14 cellular contexts compared by ENCODE assay signal in genomic region chr1:77430966-77431735, GRCh38.
DNase-seq lines count a peak whose midpoint lies in the region; ATAC-seq and TF ChIP-seq lines count a peak whose summit lies in the region.
"Had no signal": no experiment of that assay in that cellular context is flagged by ENCODE, and none has a peak within 500 bp of the region (broad histone marks: within the 10 kb centered on the region; RNA-seq: fewer than 3 reads in every experiment).

No MANE protein-coding gene starts in this region.

- H3K36me3 ChIP-seq in mucosa of descending colon (ENCODE audit: low read depth): no peaks in the 10 kb centered on the region
- no peaks in the 10 kb centered on the region for H3K36me3 ChIP-seq in right lobe of liver
- H3K36me3 ChIP-seq in osteoblast (ENCODE audit: insufficient read depth, low read length): no peaks in the 10 kb centered on the region

- peaks cover 3% of the 10 kb centered on the region for H3K9me3 ChIP-seq in mucosa of descending colon
- H3K9me3 ChIP-seq in right lobe of liver: no peaks in the 10 kb centered on the region
- peaks cover 4% of the 10 kb centered on the region for H3K9me3 ChIP-seq in osteoblast (ENCODE audit: low read depth, low read length)

- no peak overlapping the region for H3K4me2 ChIP-seq in osteoblast (ENCODE audit: insufficient read depth, low read length)

- H3K27ac Mint-ChIP-seq in activated CD8-positive, alpha-beta T cell treated with anti-CD3 and anti-CD28 coated beads for 36 hours: no peak overlapping the region
- H3K27ac Mint-ChIP-seq in stimulated activated memory B cell treated with anti-CD40 and anti-IgM and Interleukin-4, amounts not matched to agents 10 μg/mL and 1 μg/mL and 100 μg/mL, for 72 hours: no peak overlapping the region
- no peak overlapping the region for H3K27ac Mint-ChIP-seq in WTC11

- no peak overlapping the region for H3K4me3 Mint-ChIP-seq in activated CD8-positive, alpha-beta T cell treated with anti-CD3 and anti-CD28 coated beads for 36 hours
- no peak overlapping the region for H3K4me3 Mint-ChIP-seq in stimulated activated memory B cell treated with anti-CD40 and anti-IgM and Interleukin-4, amounts not matched to agents 10 μg/mL and 1 μg/mL and 100 μg/mL, for 72 hours
- no peak overlapping the region for H3K4me3 Mint-ChIP-seq in WTC11
- H3K4me3 Mint-ChIP-seq: neural crest cell had no signal

- peak; percentile 46 for ATAC-seq in activated CD8-positive, alpha-beta T cell treated with anti-CD3 and anti-CD28 coated beads for 36 hours
- peak; percentile 51 for ATAC-seq in mucosa of descending colon
- no peak for ATAC-seq in stimulated activated memory B cell treated with anti-CD40 and anti-IgM and Interleukin-4, amounts not matched to agents 10 μg/mL and 1 μg/mL and 100 μg/mL, for 72 hours
- ATAC-seq in right lobe of liver: no peak
- no peak for ATAC-seq in WTC11

- no peaks in the 10 kb centered on the region for H4K20me1 ChIP-seq in osteoblast (ENCODE audit: insufficient read depth, low read length)

- no peaks in the 10 kb centered on the region for H3K4me1 ChIP-seq in mucosa of descending colon (ENCODE audit: low read depth)
- no peaks in the 10 kb centered on the region for H3K4me1 ChIP-seq in right lobe of liver
- H3K4me1 ChIP-seq in osteoblast (ENCODE audit: insufficient read depth, low read length): no peaks in the 10 kb centered on the region

- peak; percentile 30 for DNase-seq in CD1c-positive myeloid dendritic cell (ENCODE audit: extremely low spot score)
- DNase-seq in Kasumi-1 (lab: John Stamatoyannopoulos, UW): peak; percentile 11 to 26
- DNase-seq in activated CD8-positive, alpha-beta T cell treated with anti-CD3 and anti-CD28 coated beads for 36 hours: no peak
- no peak for DNase-seq in mucosa of descending colon
- no peak for DNase-seq in right lobe of liver
- no peak for DNase-seq in WTC11 (ENCODE audit: low spot score)
- DNase-seq in osteoblast (ENCODE audit: insufficient read length, low spot score, missing footprints): no peak
- DNase-seq: activated CD8-positive, alpha-beta memory T cell treated with anti-CD3 and anti-CD28 coated beads, Interleukin-2, amount 50 U/mL, for 48 hours; NCI-H1092 treated with DMSO at 0.1 percent for 48 hours; NCI-H510A had no signal

- H3K4me3 ChIP-seq in mucosa of descending colon: no peak overlapping the region
- no peak overlapping the region for H3K4me3 ChIP-seq in right lobe of liver
- H3K4me3 ChIP-seq in osteoblast (ENCODE audit: insufficient read depth, low read length): no peak overlapping the region
- H3K4me3 ChIP-seq: skin epidermis had no signal

- intact Hi-C loops in activated CD8-positive, alpha-beta T cell treated with anti-CD3 and anti-CD28 coated beads for 36 hours (cut with micrococcal nuclease): no loop called here
- intact Hi-C loops in mucosa of descending colon (cut with DNase I, micrococcal nuclease) (no loop called here), right lobe of liver (cut with DNase I) (no loop called here)

- peaks cover 0 to 3% of the 10 kb centered on the region in 2 donors for H3K27me3 ChIP-seq in right lobe of liver
- H3K27me3 ChIP-seq in osteoblast (ENCODE audit: insufficient read depth, low read length): no peaks in the 10 kb centered on the region

- no peak overlapping the region for H2AFZ ChIP-seq in osteoblast (ENCODE audit: low read length)

- H3K27ac ChIP-seq in right lobe of liver (no peak overlapping the region), osteoblast (ENCODE audit: low read depth, low read length) (no peak overlapping the region)
- H3K27ac ChIP-seq: RWPE1 had no signal

- POLR2A ChIA-PET in activated CD8-positive, alpha-beta T cell treated with anti-CD3 and anti-CD28 coated beads for 36 hours (lab: Charles Lee): no interaction called here
- POLR2A ChIA-PET in WTC11 (lab: Charles Lee): no interaction called here

- H3K36me3 Mint-ChIP-seq in activated CD8-positive, alpha-beta T cell treated with anti-CD3 and anti-CD28 coated beads for 36 hours (ENCODE audit: low read depth): peaks cover 11% of the 10 kb centered on the region
- no peaks in the 10 kb centered on the region for H3K36me3 Mint-ChIP-seq in stimulated activated memory B cell treated with anti-CD40 and anti-IgM and Interleukin-4, amounts not matched to agents 10 μg/mL and 1 μg/mL and 100 μg/mL, for 72 hours
- H3K36me3 Mint-ChIP-seq in WTC11: no peaks in the 10 kb centered on the region

- WGBS in right lobe of liver (ENCODE audit: insufficient coverage, low coverage, low lambda C conversion rate, missing lambda C conversion rate): 42% methylated on average over 4 of the region's 4 CpGs

- TF ChIP-seq CTCF in activated CD8-positive, alpha-beta T cell treated with anti-CD3 and anti-CD28 coated beads for 36 hours (IDR thresholded peaks at IDR 0.05): no peak
- no peak for TF ChIP-seq CTCF in mucosa of descending colon (IDR thresholded peaks at IDR 0.05)
- TF ChIP-seq CTCF in right lobe of liver (IDR thresholded peaks at IDR 0.05): no peak
- TF ChIP-seq CTCF in WTC11 (IDR thresholded peaks at IDR 0.05): no peak
- TF ChIP-seq CTCF in osteoblast (IDR thresholded peaks at IDR 0.05; ENCODE audit: extremely low read depth, low read depth, low read length): no peak

- H3K9me3 Mint-ChIP-seq in activated CD8-positive, alpha-beta T cell treated with anti-CD3 and anti-CD28 coated beads for 36 hours: peaks cover 6% of the 10 kb centered on the region
- peaks cover 3% of the 10 kb centered on the region for H3K9me3 Mint-ChIP-seq in stimulated activated memory B cell treated with anti-CD40 and anti-IgM and Interleukin-4, amounts not matched to agents 10 μg/mL and 1 μg/mL and 100 μg/mL, for 72 hours
- peaks cover 18% of the 10 kb centered on the region for H3K9me3 Mint-ChIP-seq in WTC11

- peaks cover 28% of the 10 kb centered on the region for H3K4me1 Mint-ChIP-seq in activated CD8-positive, alpha-beta T cell treated with anti-CD3 and anti-CD28 coated beads for 36 hours (ENCODE audit: low read depth)
- H3K4me1 Mint-ChIP-seq in stimulated activated memory B cell treated with anti-CD40 and anti-IgM and Interleukin-4, amounts not matched to agents 10 μg/mL and 1 μg/mL and 100 μg/mL, for 72 hours: no peaks in the 10 kb centered on the region
- H3K4me1 Mint-ChIP-seq in WTC11: no peaks in the 10 kb centered on the region
- H3K4me1 Mint-ChIP-seq: neural crest cell had no signal

- TF ChIP-seq POLR2A in right lobe of liver (IDR thresholded peaks at IDR 0.05): no peak

- CTCF ChIA-PET in activated CD8-positive, alpha-beta T cell treated with anti-CD3 and anti-CD28 coated beads for 36 hours (lab: Charles Lee): no interaction called here
- CTCF ChIA-PET in WTC11 (lab: Charles Lee): no interaction called here

- H3K27me3 Mint-ChIP-seq in activated CD8-positive, alpha-beta T cell treated with anti-CD3 and anti-CD28 coated beads for 36 hours: no peaks in the 10 kb centered on the region
- H3K27me3 Mint-ChIP-seq in stimulated activated memory B cell treated with anti-CD40 and anti-IgM and Interleukin-4, amounts not matched to agents 10 μg/mL and 1 μg/mL and 100 μg/mL, for 72 hours: no peaks in the 10 kb centered on the region
- H3K27me3 Mint-ChIP-seq in WTC11 (ENCODE audit: low read depth): no peaks in the 10 kb centered on the region

- H3K79me2 ChIP-seq in osteoblast (ENCODE audit: insufficient read depth, low read length): no peaks in the 10 kb centered on the region

TF ChIP-seq in WTC11, 78 proteins besides CTCF, POLR2A, EP300 and RAD21 (continues in another document):
- TF ChIP-seq ZNF263 (CRISPR knock-in tag; IDR thresholded peaks at IDR 0.05; ENCODE audit: low read depth): no peak
- TF ChIP-seq MAX (CRISPR knock-in tag; IDR thresholded peaks at IDR 0.05): no peak
- TF ChIP-seq SP1 (CRISPR knock-in tag; conservative IDR thresholded peaks at IDR 0.05): no peak
- TF ChIP-seq ARID4B (CRISPR knock-in tag; IDR thresholded peaks at IDR 0.05; ENCODE audit: borderline replicate concordance): no peak
- no peak for TF ChIP-seq NR3C1 (CRISPR knock-in tag; conservative IDR thresholded peaks at IDR 0.05; ENCODE audit: low read depth)
- TF ChIP-seq ZMAT4 (CRISPR knock-in tag; IDR thresholded peaks at IDR 0.05): no peak
- TF ChIP-seq ZNF232 (CRISPR knock-in tag; IDR thresholded peaks at IDR 0.05): no peak

Comparison
In these comparisons a context has a peak if more than half of its experiments do, and no peak if none do; other contexts are left out.
1. DNase-seq: peak in CD1c-positive myeloid dendritic cell (single experiment) and Kasumi-1 (2 of 2); none in activated CD8-positive, alpha-beta T cell treated with anti-CD3 and anti-CD28 coated beads for 36 hours (single experiment), mucosa of descending colon (0 of 3), right lobe of liver (0 of 3), WTC11 (single experiment) and osteoblast (single experiment).
2. ATAC-seq: peak in activated CD8-positive, alpha-beta T cell treated with anti-CD3 and anti-CD28 coated beads for 36 hours (single experiment) and mucosa of descending colon (single experiment); none in stimulated activated memory B cell treated with anti-CD40 and anti-IgM and Interleukin-4, amounts not matched to agents 10 μg/mL and 1 μg/mL and 100 μg/mL, for 72 hours (single experiment), right lobe of liver (0 of 4) and WTC11 (single experiment).